Comparison of ENCODE assay signal across 24 cellular contexts in the genomic region with DNA sequence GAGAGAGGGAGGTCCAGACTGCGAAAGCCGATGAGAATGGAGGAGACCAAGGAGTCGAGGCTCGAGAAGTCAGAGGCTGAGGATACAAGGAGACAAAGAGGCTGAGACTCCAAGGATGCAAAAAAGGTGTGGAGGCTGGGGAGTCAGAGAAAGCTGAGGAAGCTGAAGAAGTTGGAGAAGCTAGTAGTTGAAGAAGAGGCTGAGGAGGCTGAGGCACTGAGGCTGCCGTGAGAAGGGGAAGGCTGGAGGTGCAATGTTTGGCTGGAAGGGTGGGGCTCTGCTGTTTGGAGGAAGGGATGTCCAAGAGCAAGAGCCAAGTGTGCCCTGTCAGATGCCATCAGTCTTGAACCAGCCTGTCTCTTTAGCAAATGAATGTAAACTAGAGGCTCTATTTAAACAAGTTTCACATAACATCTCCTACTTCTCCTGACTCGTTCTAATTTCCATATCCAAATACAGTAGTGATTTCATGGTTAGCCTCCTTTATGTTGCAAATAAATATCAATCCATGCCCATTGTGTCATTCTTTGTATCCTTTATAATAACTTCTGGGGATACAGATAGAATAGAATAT. TPM values are rescaled to one million over a fixed set of nuclear protein-coding genes. Genes with fewer than 3 reads are reported as not detected.
DNase-seq lines count a peak whose midpoint lies in the region; ATAC-seq, FAIRE-seq and TF ChIP-seq lines count a peak whose summit lies in the region.
"Had no signal": no experiment of that assay in that cellular context is flagged by ENCODE, and none has a peak within 500 bp of the region (broad histone marks: within the 10 kb centered on the region; RNA-seq: fewer than 3 reads in every experiment).

No MANE protein-coding gene starts in this region.

- CTCF ChIA-PET in HepG2 (lab: Yijun Ruan, JAX; ENCODE audit: low intra/inter-chr PET ratio, low total read pairs): no interaction called here
- CTCF ChIA-PET in Caco-2 (lab: Charles Lee): no interaction called here

- H3K4me1 Mint-ChIP-seq in glutamatergic neuron (ENCODE audit: low read depth, unreplicated experiment) (peaks cover 5% of the 10 kb centered on the region), Caco-2 (ENCODE audit: low read depth, unreplicated experiment) (peaks cover 14% of the 10 kb centered on the region)
- H3K4me1 Mint-ChIP-seq: CD4-positive, alpha-beta memory T cell had no signal

- H2AFZ ChIP-seq in HepG2 (ENCODE audit: low read length): no peak overlapping the region

- no peaks in the 10 kb centered on the region for H3K36me3 Mint-ChIP-seq in glutamatergic neuron (ENCODE audit: unreplicated experiment)
- H3K36me3 Mint-ChIP-seq in Caco-2 (ENCODE audit: insufficient read depth, unreplicated experiment): no peaks in the 10 kb centered on the region
- H3K36me3 Mint-ChIP-seq: CD14-positive monocyte; CD4-positive, alpha-beta memory T cell; CD4-positive, CD25-positive, alpha-beta regulatory T cell; CD8-positive, alpha-beta memory T cell had no signal

- H3K9me3 Mint-ChIP-seq in glutamatergic neuron (ENCODE audit: unreplicated experiment): peaks cover 12% of the 10 kb centered on the region
- H3K9me3 Mint-ChIP-seq in Caco-2 (ENCODE audit: unreplicated experiment): no peaks in the 10 kb centered on the region
- H3K9me3 Mint-ChIP-seq: CD4-positive, alpha-beta memory T cell; CD8-positive, alpha-beta memory T cell had no signal

- H3K9me3 ChIP-seq in HepG2 (ENCODE audit: low read length) (no peaks in the 10 kb centered on the region), right lobe of liver (no peaks in the 10 kb centered on the region), Caco-2 (no peaks in the 10 kb centered on the region)
- H3K9me3 ChIP-seq: BE2C had no signal

- in situ Hi-C loops in HepG2 (cut with HindIII; ENCODE audit: extremely low pct_ligation_motif_present, low pct_unique_long_range_greater_than_20kb): loop anchor here (25.0 kb wide), 1 partner anchor 435 kb away; no protein-coding TSS in a partner anchor

- no peak for TF ChIP-seq RAD21 in HepG2 (CRISPR knock-in tag; IDR thresholded peaks at IDR 0.05)

- FAIRE-seq in HepG2 (lab: Jason Lieb, UNC): no peak
- FAIRE-seq: A204.1, D721Med, G401.6, GM12891 had no signal

- TF ChIP-seq CTCF in HepG2 (CRISPR knock-in tag; IDR thresholded peaks at IDR 0.05) (no peak), right lobe of liver (IDR thresholded peaks at IDR 0.05) (no peak), glutamatergic neuron (IDR thresholded peaks at IDR 0.05; ENCODE audit: partially characterized antibody, unreplicated experiment) (no peak), Caco-2 (IDR thresholded peaks at IDR 0.05; ENCODE audit: insufficient read depth in 1 of 2, low read depth in 1 of 2, low read length in 1 of 2, severe bottlenecking in 1 of 2, unreplicated experiment in 1 of 2) (no peak)

- DNase-seq in HepG2 (ENCODE audit: low spot score) (no peak), right lobe of liver (no peak), NCI-H526 treated with DMSO at 0.1 percent for 48 hours (lab: John Stamatoyannopoulos, UW) (peak; percentile 45), mesenteric fat pad (ENCODE audit: low spot score) (peak; percentile 57), glutamatergic neuron (no peak), Caco-2 (no peak)
- DNase-seq: 8988T; ACHN; BE2C; C1 segment of cervical spinal cord; Calu3; CD4-positive, alpha-beta memory T cell; CD4-positive, CD25-positive, alpha-beta regulatory T cell; CD8-positive, alpha-beta memory T cell; COR-L47; DMS79 treated with DMSO at 0.1 percent for 48 hours; GF-D8 had no signal

- H3K4me1 ChIP-seq in HepG2 (ENCODE audit: insufficient read depth, low read length) (peaks cover 20% of the 10 kb centered on the region), right lobe of liver (peaks cover 0 to under 1% (median 0%) of the 10 kb centered on the region in 4 donors), Caco-2 (peaks cover 13% of the 10 kb centered on the region)
- H3K4me1 ChIP-seq: BLaER1 had no signal

- H4K20me1 ChIP-seq in HepG2 (ENCODE audit: insufficient read depth, low read length): no peaks in the 10 kb centered on the region
- H4K20me1 ChIP-seq: BLaER1 had no signal

- H3K4me2 ChIP-seq in HepG2 (ENCODE audit: low read depth, low read length): no peak overlapping the region
- H3K4me2 ChIP-seq: BLaER1 had no signal

- intact Hi-C loops in HepG2 (cut with micrococcal nuclease; ENCODE audit: unreplicated experiment) (no loop called here), right lobe of liver (cut with DNase I) (no loop called here), Caco-2 (cut with micrococcal nuclease; ENCODE audit: unreplicated experiment) (no loop called here)

- BruUV-seq in HepG2 (replicated peaks; lab: Mats Ljungman, UMichigan) (no TSS peak), Caco-2 (replicated peaks; lab: Mats Ljungman, UMichigan) (no TSS peak)

- POLR2A ChIA-PET in HepG2 (lab: Yijun Ruan, JAX) (no interaction called here), Caco-2 (lab: Charles Lee) (no interaction called here)

- no peak overlapping the region for H3K4me3 Mint-ChIP-seq in glutamatergic neuron (ENCODE audit: unreplicated experiment)
- H3K4me3 Mint-ChIP-seq in Caco-2 (ENCODE audit: unreplicated experiment): no peak overlapping the region
- H3K4me3 Mint-ChIP-seq: CD14-positive monocyte; CD4-positive, alpha-beta memory T cell; CD4-positive, CD25-positive, alpha-beta regulatory T cell; CD8-positive, alpha-beta memory T cell had no signal

- H3K27me3 Mint-ChIP-seq in glutamatergic neuron (ENCODE audit: unreplicated experiment): no peaks in the 10 kb centered on the region
- H3K27me3 Mint-ChIP-seq in Caco-2 (ENCODE audit: insufficient read depth, unreplicated experiment): no peaks in the 10 kb centered on the region
- H3K27me3 Mint-ChIP-seq: CD4-positive, alpha-beta memory T cell had no signal

- H3K4me3 ChIP-seq in HepG2 (replicated peaks in 1 of 3; ENCODE audit: insufficient read depth in 1 of 3, low read depth in 2 of 3, low read length in 3 of 3): no peak overlapping the region
- H3K4me3 ChIP-seq in right lobe of liver: no peak overlapping the region
- H3K4me3 ChIP-seq in Caco-2 (ENCODE audit: low read depth, low read length): no peak overlapping the region
- H3K4me3 ChIP-seq: BLaER1 had no signal

- H3K9ac ChIP-seq in HepG2 (ENCODE audit: insufficient read depth, low read depth, low read length): no peak overlapping the region
- H3K9ac ChIP-seq: BLaER1 had no signal

- H3K27ac Mint-ChIP-seq in glutamatergic neuron (ENCODE audit: unreplicated experiment) (no peak overlapping the region), Caco-2 (ENCODE audit: unreplicated experiment) (no peak overlapping the region)
- H3K27ac Mint-ChIP-seq: CD14-positive monocyte; CD4-positive, alpha-beta memory T cell; CD4-positive, CD25-positive, alpha-beta regulatory T cell; CD8-positive, alpha-beta memory T cell had no signal

- 37% methylated on average over 6 of the region's 6 CpGs for WGBS in HepG2 (ENCODE audit: low lambda C conversion rate)
- WGBS in right lobe of liver (ENCODE audit: insufficient coverage, low coverage, low lambda C conversion rate, missing lambda C conversion rate): 75% methylated on average over 6 of the region's 6 CpGs

- no peak overlapping the region for H3K27ac ChIP-seq in HepG2 (ENCODE audit: extremely low read length, insufficient read depth, low read length)
- no peak overlapping the region for H3K27ac ChIP-seq in right lobe of liver
- H3K27ac ChIP-seq: BLaER1 had no signal

- H3K27me3 ChIP-seq in HepG2 (ENCODE audit: control insufficient read depth in 1 of 2, insufficient read depth in 2 of 2, low read length in 2 of 2) (peaks cover 0 to 1% of the 10 kb centered on the region in 2 experiments; a peak in 1 of 5 replicates), right lobe of liver (no peaks in the 10 kb centered on the region), Caco-2 (replicated peaks; ENCODE audit: control insufficient read depth, insufficient read depth, low read length) (no peaks in the 10 kb centered on the region)
- H3K27me3 ChIP-seq: BE2C, BLaER1 had no signal

- TF ChIP-seq EP300 in HepG2 (IDR thresholded peaks at IDR 0.05; ENCODE audit: low read depth in 2 of 2, low read length in 2 of 2): no peak
- TF ChIP-seq EP300 in HepG2 (CRISPR knock-in tag; IDR thresholded peaks at IDR 0.05; ENCODE audit: borderline replicate concordance): no peak

- H3K36me3 ChIP-seq in HepG2 (replicated peaks in 1 of 2; ENCODE audit: control insufficient read depth in 1 of 2, insufficient read depth in 2 of 2, low read length in 2 of 2) (no peaks in the 10 kb centered on the region), right lobe of liver (no peaks in the 10 kb centered on the region), Caco-2 (ENCODE audit: control insufficient read depth, insufficient read depth, low read length) (no peaks in the 10 kb centered on the region)
- H3K36me3 ChIP-seq: BE2C, BLaER1 had no signal

- ATAC-seq in HepG2: no peak
- no peak for ATAC-seq in right lobe of liver
- no peak for ATAC-seq in GM18909 (IDR thresholded peaks at IDR 0.05; ENCODE audit: poor library complexity, unreplicated experiment)

- H3K79me2 ChIP-seq in HepG2 (ENCODE audit: insufficient read depth, low read length): no peaks in the 10 kb centered on the region

- TF ChIP-seq POLR2A in HepG2 (IDR thresholded peaks at IDR 0.05; ENCODE audit: insufficient read depth in 1 of 2, low read depth in 2 of 2, low read length in 2 of 2) (no peak), right lobe of liver (IDR thresholded peaks at IDR 0.05) (no peak)

RNA-seq across cellular contexts. Expression of gene SPTSSA, which starts 10.8 kb away (rescaled TPM):
- total RNA-seq in HepG2 (2016; rRNA removed; fragmentation: Illumina TruSeq; extraction: Trizol): 19.1 and 26.6 TPM in 2 replicates
- 6.3 and 6.7 TPM in 2 replicates for total RNA-seq in HepG2 (2016; cell fraction: cytosol; rRNA removed; fragmentation: Illumina TruSeq; extraction: Trizol; ENCODE audit: low read depth)
- total RNA-seq in HepG2 (2016; cell fraction: insoluble cytoplasmic fraction; rRNA removed; fragmentation: Illumina TruSeq; extraction: Trizol): 21.4 and 27.7 TPM in 2 replicates
- 21.8 and 22.7 TPM in 2 replicates for total RNA-seq in HepG2 (2016; cell fraction: membrane; rRNA removed; fragmentation: Illumina TruSeq; extraction: Trizol)
- 17.5 and 18.0 TPM in 2 replicates for total RNA-seq in HepG2 (2016; cell fraction: nucleus; rRNA removed; fragmentation: Illumina TruSeq; extraction: Trizol)
- 71.7 and 86.1 TPM in 2 replicates for polyA plus RNA-seq in HepG2 (2011; rRNA removed)
- polyA plus RNA-seq in HepG2 (2011; cell fraction: cytosol; rRNA removed): 77.8 and 91.0 TPM in 2 replicates
- polyA plus RNA-seq in HepG2 (2011; cell fraction: nucleus; rRNA removed): 27.9 and 29.6 TPM in 2 replicates
- polyA plus RNA-seq in HepG2 (2012): 81.4 and 85.6 TPM in 2 replicates
- 19.6 and 23.2 TPM in 2 replicates for polyA plus RNA-seq in HepG2 (2016; cell fraction: cytosol; fragmentation: Illumina TruSeq; extraction: Trizol; ENCODE audit: low read depth)
- polyA plus RNA-seq in HepG2 (2016; cell fraction: insoluble cytoplasmic fraction; fragmentation: Illumina TruSeq; extraction: Trizol; ENCODE audit: low read depth): 98.4 and 103 TPM in 2 replicates
- 54.7 and 54.8 TPM in 2 replicates for polyA plus RNA-seq in HepG2 (2016; cell fraction: membrane; fragmentation: Illumina TruSeq; extraction: Trizol; ENCODE audit: low read depth)
- polyA plus RNA-seq in HepG2 (2016; cell fraction: nucleus; fragmentation: Illumina TruSeq; extraction: Trizol; ENCODE audit: insufficient read depth, low read depth): 83.9 and 93.7 TPM in 2 replicates
- polyA minus RNA-seq in HepG2 (2011; rRNA and poly(A)+ RNA removed; ENCODE audit: low replicate concordance): 56.5 and 79.5 TPM in 2 replicates
- 35.3 and 39.6 TPM in 2 replicates for polyA minus RNA-seq in HepG2 (2011; cell fraction: cytosol; rRNA and poly(A)+ RNA removed)
- polyA minus RNA-seq in HepG2 (2011; cell fraction: nucleus; rRNA and poly(A)+ RNA removed): 15.4 and 17.6 TPM in 2 replicates
- total RNA-seq in right lobe of liver: 10 to 100 TPM; 10.6 to 32.0 (median 18.4) TPM
- total RNA-seq in mesenteric fat pad: 18.5 TPM
- total RNA-seq in glutamatergic neuron (ENCODE audit: unreplicated experiment): 21.4 TPM
- total RNA-seq in Caco-2 (2022): 28.1 and 30.0 TPM in 2 replicates

Comparison
In these comparisons a context has a peak if more than half of its experiments do, and no peak if none do; other contexts are left out.
1. DNase-seq: peak in NCI-H526 treated with DMSO at 0.1 percent for 48 hours (single experiment) and mesenteric fat pad (single experiment); none in HepG2 (single experiment), right lobe of liver (0 of 3), glutamatergic neuron (single experiment) and Caco-2 (0 of 2).